ENCODE assay signal across 8 cellular contexts in genomic region chr6:11144393-11144829, GRCh38. TPM values are rescaled to one million over a fixed set of nuclear protein-coding genes. Genes with fewer than 3 reads are reported as not detected.
A peak's percentile ranks its signal among the peaks of the same experiment; 100 is the strongest.
DNase-seq lines count a peak whose midpoint lies in the region; ATAC-seq lines count a peak whose summit lies in the region.

No MANE protein-coding gene starts in this region.

- no peaks in the 10 kb centered on the region for H3K9me3 Mint-ChIP-seq in activated CD4-positive, alpha-beta memory T cell treated with anti-CD3 and anti-CD28 coated beads, Interleukin-2, amount 10 ng/mL, durations not matched to agents 7 days and 5 days
- H3K9me3 Mint-ChIP-seq in memory B cell: no peaks in the 10 kb centered on the region

- H3K4me3 Mint-ChIP-seq in activated CD4-positive, alpha-beta memory T cell treated with anti-CD3 and anti-CD28 coated beads, Interleukin-2, amount 10 ng/mL, durations not matched to agents 7 days and 5 days: no peak overlapping the region
- H3K4me3 Mint-ChIP-seq in memory B cell: no peak overlapping the region

- no peaks in the 10 kb centered on the region for H3K27me3 ChIP-seq in effector memory CD4-positive, alpha-beta T cell (replicated peaks; ENCODE audit: control insufficient read depth, insufficient read depth, low read length, poor library complexity, severe bottlenecking)

- H3K4me1 Mint-ChIP-seq in activated CD4-positive, alpha-beta memory T cell treated with anti-CD3 and anti-CD28 coated beads, Interleukin-2, amount 10 ng/mL, durations not matched to agents 7 days and 5 days: peaks cover 4% of the 10 kb centered on the region
- H3K4me1 Mint-ChIP-seq in memory B cell: peaks cover 9% of the 10 kb centered on the region

- H3K36me3 ChIP-seq in effector memory CD4-positive, alpha-beta T cell (ENCODE audit: control insufficient read depth, insufficient read depth, low read length): no peaks in the 10 kb centered on the region

- CTCF ChIA-PET in activated CD4-positive, alpha-beta memory T cell treated with anti-CD3 and anti-CD28 coated beads, Interleukin-2, amount 10 ng/mL, durations not matched to agents 7 days and 5 days (lab: Charles Lee): interaction anchor here (0.6 to 4.0 kb wide), 16 partner anchors 8 to 431 kb away, joined by 3 to 85 read pairs (median 3); partner anchors contain the start of gene NEDD9

- no peaks in the 10 kb centered on the region for H3K36me3 Mint-ChIP-seq in activated CD4-positive, alpha-beta memory T cell treated with anti-CD3 and anti-CD28 coated beads, Interleukin-2, amount 10 ng/mL, durations not matched to agents 7 days and 5 days (ENCODE audit: low read depth)
- H3K36me3 Mint-ChIP-seq in memory B cell: no peaks in the 10 kb centered on the region

- no peaks in the 10 kb centered on the region for H3K9me3 ChIP-seq in effector memory CD4-positive, alpha-beta T cell (ENCODE audit: control insufficient read depth, low read length)

- POLR2A ChIA-PET in activated CD4-positive, alpha-beta memory T cell treated with anti-CD3 and anti-CD28 coated beads, Interleukin-2, amount 10 ng/mL, durations not matched to agents 7 days and 5 days (lab: Charles Lee): interaction anchor here (1.2 to 1.4 kb wide), 3 partner anchors 114 to 352 kb away, joined by 3 read pairs; no protein-coding TSS in a partner anchor

- no peaks in the 10 kb centered on the region for H3K27me3 Mint-ChIP-seq in activated CD4-positive, alpha-beta memory T cell treated with anti-CD3 and anti-CD28 coated beads, Interleukin-2, amount 10 ng/mL, durations not matched to agents 7 days and 5 days
- no peaks in the 10 kb centered on the region for H3K27me3 Mint-ChIP-seq in memory B cell

- H3K27ac Mint-ChIP-seq in activated CD4-positive, alpha-beta memory T cell treated with anti-CD3 and anti-CD28 coated beads, Interleukin-2, amount 10 ng/mL, durations not matched to agents 7 days and 5 days: no peak overlapping the region
- no peak overlapping the region for H3K27ac Mint-ChIP-seq in memory B cell

- DNase-seq in activated gamma-delta T cell treated with Interleukin-2 at 50 U/mL for 16 hours (peak; percentile 73), activated gamma-delta T cell (lab: John Stamatoyannopoulos, UW) (no peak), NCI-H748 treated with DMSO at 0.1 percent for 48 hours (lab: John Stamatoyannopoulos, UW) (peak; percentile 70), memory B cell (ENCODE audit: low spot score in 2 of 2) (peak; percentile 64 to 66)
- DNase-seq in activated CD4-positive, alpha-beta memory T cell treated with anti-CD3 and anti-CD28 coated beads, Interleukin-2, amount 10 ng/mL, durations not matched to agents 7 days and 5 days: peak; percentile 79
- DNase-seq in effector memory CD4-positive, alpha-beta T cell: peak; percentile 44 to 67 (median 50)
- peak; percentile 29 to 51 for DNase-seq in stimulated activated CD8-positive, alpha-beta memory T cell treated with anti-CD3 and anti-CD28 coated beads, Interleukin-15, amount 100 ng/mL, for 4 hours (ENCODE audit: low read depth in 2 of 2)

- no peak overlapping the region for H3K27ac ChIP-seq in effector memory CD4-positive, alpha-beta T cell (ENCODE audit: insufficient read depth, low read length, poor library complexity, severe bottlenecking)

- no peaks in the 10 kb centered on the region for H3K4me1 ChIP-seq in effector memory CD4-positive, alpha-beta T cell (ENCODE audit: control insufficient read depth, insufficient read depth, low read length, poor library complexity, severe bottlenecking)

- H3K4me3 ChIP-seq in effector memory CD4-positive, alpha-beta T cell (ENCODE audit: insufficient read depth, low read depth, low read length, poor library complexity, severe bottlenecking): no peak overlapping the region

- peak; percentile 55 for ATAC-seq in HG03025 (IDR thresholded peaks at IDR 0.05; ENCODE audit: low FRiP score, unreplicated experiment)
- ATAC-seq in memory B cell (ENCODE audit: low read depth): peak; percentile 83

RNA-seq across cellular contexts. Expression of gene ERVFRD-1, which starts 32.9 kb away (rescaled TPM):
- total RNA-seq in activated CD4-positive, alpha-beta memory T cell treated with anti-CD3 and anti-CD28 coated beads, Interleukin-2, amount 10 ng/mL, durations not matched to agents 7 days and 5 days: not detected

RNA-seq across cellular contexts. Expression of gene SMIM13, which starts 50.8 kb away (rescaled TPM):
- 1 to 10 TPM; 9.0 to 9.4 TPM for total RNA-seq in activated CD4-positive, alpha-beta memory T cell treated with anti-CD3 and anti-CD28 coated beads, Interleukin-2, amount 10 ng/mL, durations not matched to agents 7 days and 5 days
